Comparison of ENCODE assay signal across 8 cellular contexts in genomic region chr3:170154569-170155143, GRCh38. TPM values are rescaled to one million over a fixed set of nuclear protein-coding genes. Genes with fewer than 3 reads are reported as not detected.
DNase-seq lines count a peak whose midpoint lies in the region; ATAC-seq and TF ChIP-seq lines count a peak whose summit lies in the region.

No MANE protein-coding gene starts in this region.

- peak overlapping the region; percentile 85 for H3K4me3 Mint-ChIP-seq in CD4-positive, alpha-beta T cell
- no peak overlapping the region for H3K4me3 Mint-ChIP-seq in activated CD4-positive, alpha-beta memory T cell treated with anti-CD3 and anti-CD28 coated beads for 36 hours

- POLR2A ChIA-PET in CD4-positive, alpha-beta T cell (lab: Charles Lee) = interaction anchor here (0.5 to 2.7 kb wide), 15 partner anchors 9 to 383 kb away, joined by 3 to 30 read pairs (median 4); partner anchors contain the start of genes PHC3, PRKCI and SEC62
- POLR2A ChIA-PET in activated CD4-positive, alpha-beta memory T cell treated with anti-CD3 and anti-CD28 coated beads for 36 hours (lab: Charles Lee) = no interaction called here

- in situ Hi-C loops in transverse colon (cut with MboI; ENCODE audit: low pct_ligation_motif_present in 1 of 4, low pct_unique_long_range_greater_than_20kb in 1 of 4, low sequenced_read_pairs in 3 of 4) = no loop called here

- H3K9me3 Mint-ChIP-seq in CD4-positive, alpha-beta T cell = no peaks in the 10 kb centered on the region
- no peaks in the 10 kb centered on the region for H3K9me3 Mint-ChIP-seq in activated CD4-positive, alpha-beta memory T cell treated with anti-CD3 and anti-CD28 coated beads for 36 hours

- DNase-seq in CD4-positive, alpha-beta T cell = no peak
- no peak for DNase-seq in activated CD4-positive, alpha-beta memory T cell treated with anti-CD3 and anti-CD28 coated beads for 36 hours
- DNase-seq in transverse colon (no peak), suprapubic skin (ENCODE audit: low spot score in 2 of 2) (no peak), MG63 (no peak)
- DNase-seq in activated CD4-positive, alpha-beta T cell treated with anti-CD3 and anti-CD28 coated beads, Interleukin-2, amount 50 U/mL, for 48 hours = no peak

- TF ChIP-seq EP300 in transverse colon (IDR thresholded peaks at IDR 0.05; ENCODE audit: low read depth) = no peak
- TF ChIP-seq EP300 in suprapubic skin (IDR thresholded peaks at IDR 0.05) = no peak

- no peaks in the 10 kb centered on the region for H3K36me3 ChIP-seq in transverse colon
- H3K36me3 ChIP-seq in suprapubic skin = peaks cover 16% of the 10 kb centered on the region
- peaks cover 32% of the 10 kb centered on the region for H3K36me3 ChIP-seq in MG63

- no peak overlapping the region for H3K4me3 ChIP-seq in transverse colon
- H3K4me3 ChIP-seq in suprapubic skin = no peak overlapping the region
- no peak overlapping the region for H3K4me3 ChIP-seq in MG63

- no peaks in the 10 kb centered on the region for H3K27me3 ChIP-seq in CD4-positive, alpha-beta T cell (ENCODE audit: control insufficient read depth, insufficient read depth, low read length)
- H3K27me3 ChIP-seq in transverse colon = no peaks in the 10 kb centered on the region
- no peaks in the 10 kb centered on the region for H3K27me3 ChIP-seq in suprapubic skin
- H3K27me3 ChIP-seq in MG63 = no peaks in the 10 kb centered on the region

- H3K4me1 Mint-ChIP-seq in CD4-positive, alpha-beta T cell (ENCODE audit: low read depth) = peaks cover 66% of the 10 kb centered on the region
- peaks cover 55% of the 10 kb centered on the region for H3K4me1 Mint-ChIP-seq in activated CD4-positive, alpha-beta memory T cell treated with anti-CD3 and anti-CD28 coated beads for 36 hours (ENCODE audit: low read depth)

- H3K4me1 ChIP-seq in transverse colon (peaks cover 13 to 47% (median 25%) of the 10 kb centered on the region in 4 donors), suprapubic skin (peaks cover 10% of the 10 kb centered on the region)

- TF ChIP-seq CTCF in CD4-positive, alpha-beta T cell (IDR thresholded peaks at IDR 0.05) = no peak
- TF ChIP-seq CTCF in transverse colon (IDR thresholded peaks at IDR 0.05) (no peak), suprapubic skin (IDR thresholded peaks at IDR 0.05) (no peak)

- CTCF ChIA-PET in CD4-positive, alpha-beta T cell (lab: Charles Lee) = interaction anchor here (0.6 to 1.5 kb wide), 3 partner anchors 9 to 17 kb away, joined by 3 read pairs; no protein-coding TSS in a partner anchor
- CTCF ChIA-PET in activated CD4-positive, alpha-beta memory T cell treated with anti-CD3 and anti-CD28 coated beads for 36 hours (lab: Charles Lee) = no interaction called here

- no peak for TF ChIP-seq POLR2A in transverse colon (IDR thresholded peaks at IDR 0.05)
- TF ChIP-seq POLR2A in suprapubic skin (IDR thresholded peaks at IDR 0.05) = no peak

- intact Hi-C loops in CD4-positive, alpha-beta T cell (cut with DNase I, micrococcal nuclease) = loop anchor here in 1 of 2 experiments (2.0 kb wide), 1 partner anchor 26 kb away; the partner anchor contains the start of gene PHC3
- intact Hi-C loops in activated CD4-positive, alpha-beta memory T cell treated with anti-CD3 and anti-CD28 coated beads for 36 hours (cut with micrococcal nuclease) = no loop called here
- intact Hi-C loops in transverse colon (cut with DNase I; ENCODE audit: low total_unique reads) = loop anchor here (5.0 kb wide), 1 partner anchor 623 kb away; no protein-coding TSS in a partner anchor

- H3K27ac Mint-ChIP-seq in CD4-positive, alpha-beta T cell = peak overlapping the region; percentile 92
- H3K27ac Mint-ChIP-seq in activated CD4-positive, alpha-beta memory T cell treated with anti-CD3 and anti-CD28 coated beads for 36 hours = peak overlapping the region; percentile 83

- H3K27ac ChIP-seq in CD4-positive, alpha-beta T cell (ENCODE audit: low read depth, low read length) = peak overlapping the region; percentile 3
- H3K27ac ChIP-seq in transverse colon (peak overlapping the region; percentile 69 to 78 (median 74)), suprapubic skin (no peak overlapping the region)

- no peaks in the 10 kb centered on the region for H3K27me3 Mint-ChIP-seq in CD4-positive, alpha-beta T cell
- no peaks in the 10 kb centered on the region for H3K27me3 Mint-ChIP-seq in activated CD4-positive, alpha-beta memory T cell treated with anti-CD3 and anti-CD28 coated beads for 36 hours

- ATAC-seq in CD4-positive, alpha-beta T cell (ENCODE audit: poor library complexity) = peak; percentile 89
- ATAC-seq in GM19397 (IDR thresholded peaks at IDR 0.05; ENCODE audit: unreplicated experiment) (peak; percentile 83), HG03432 (IDR thresholded peaks at IDR 0.05; ENCODE audit: unreplicated experiment) (peak; percentile 95)

- H3K36me3 Mint-ChIP-seq in CD4-positive, alpha-beta T cell (ENCODE audit: low read depth) = peaks cover 63% of the 10 kb centered on the region
- H3K36me3 Mint-ChIP-seq in activated CD4-positive, alpha-beta memory T cell treated with anti-CD3 and anti-CD28 coated beads for 36 hours = peaks cover 20% of the 10 kb centered on the region

- 29 to 34% methylated on average over 3 of the region's 3 CpGs for WGBS in transverse colon (ENCODE audit: low coverage in 1 of 2), 2 donors
- 69% methylated on average over 3 of the region's 3 CpGs for WGBS in suprapubic skin

- no peaks in the 10 kb centered on the region for H3K9me3 ChIP-seq in CD4-positive, alpha-beta T cell (ENCODE audit: control insufficient read depth, low read length)
- no peaks in the 10 kb centered on the region for H3K9me3 ChIP-seq in transverse colon
- H3K9me3 ChIP-seq in suprapubic skin = no peaks in the 10 kb centered on the region
- H3K9me3 ChIP-seq in MG63 = no peaks in the 10 kb centered on the region

RNA-seq across cellular contexts. Expression of gene PHC3, which starts 26.9 kb away (rescaled TPM):
- total RNA-seq in CD4-positive, alpha-beta T cell = 100 to 1,000 TPM; 143 to 150 TPM
- total RNA-seq in activated CD4-positive, alpha-beta memory T cell treated with anti-CD3 and anti-CD28 coated beads for 36 hours = 10 to 100 TPM; 37.4 to 38.7 TPM
- total RNA-seq in transverse colon = 10 to 100 TPM; 44.9 to 87.0 (median 69.7) TPM
- total RNA-seq in suprapubic skin = 100 to 1,000 TPM in 1 of 4 donors, 10 to 100 TPM in 3; 37.9 to 106 (median 64.0) TPM
- total RNA-seq in MG63 (2014; rRNA removed; shearing (Covaris generic); ENCODE audit: low replicate concordance) = 9.5 and 11.1 TPM in 2 replicates
